Comparison of ENCODE assay signal across 1 cellular context in the genomic region with DNA sequence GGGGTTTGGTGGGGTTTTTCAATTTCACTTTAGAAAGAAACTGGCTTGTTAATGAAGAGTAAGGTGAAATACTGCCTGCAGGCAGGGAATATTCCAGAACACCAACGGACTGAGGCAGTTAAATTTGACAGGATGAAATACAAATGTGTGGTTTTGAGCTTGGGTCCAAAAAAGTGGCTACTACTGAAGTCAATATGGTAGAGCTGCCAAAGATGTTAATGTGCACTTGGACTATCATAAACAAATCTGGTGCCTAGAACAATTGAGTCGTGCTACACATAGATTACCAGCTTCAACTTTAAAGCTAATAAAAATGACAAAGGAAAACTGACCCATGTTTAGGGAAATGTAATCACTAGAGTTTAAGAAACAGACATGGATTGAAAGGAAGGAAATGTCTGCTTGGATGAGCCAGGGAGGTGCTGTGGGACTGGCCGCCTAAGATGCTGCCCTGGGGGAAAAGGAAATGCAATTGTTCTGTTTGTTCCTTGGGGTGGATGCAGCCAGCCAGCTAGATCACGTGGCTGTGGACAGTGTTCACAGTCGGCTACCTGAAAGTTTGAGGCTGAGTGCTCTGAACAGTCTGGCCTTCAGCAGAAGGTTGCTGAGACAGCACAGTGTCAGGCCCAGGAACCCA.
TF ChIP-seq lines count a peak whose summit lies in the region.

No MANE protein-coding gene starts in this region.

TF ChIP-seq in H1, 55 proteins besides CTCF, POLR2A, EP300 and RAD21:
- TF ChIP-seq SIRT6 (IDR thresholded peaks at IDR 0.05; ENCODE audit: low read length) (no peak), BCL11A (IDR thresholded peaks at IDR 0.05; ENCODE audit: low read depth in 2 of 2, low read length in 2 of 2) (no peak), CHD1 (IDR thresholded peaks at IDR 0.05; ENCODE audit: low read depth, low read length) (no peak), POU5F1 (IDR thresholded peaks at IDR 0.05; ENCODE audit: low read depth, low read length) (no peak), ASH2L (IDR thresholded peaks at IDR 0.05; ENCODE audit: low read length) (no peak), MAFK (IDR thresholded peaks at IDR 0.05; ENCODE audit: low read depth, low read length) (no peak), EGR1 (IDR thresholded peaks at IDR 0.05; ENCODE audit: borderline replicate concordance, low read depth, low read length) (no peak), JUND (IDR thresholded peaks at IDR 0.05; ENCODE audit: low read length) (no peak), NANOG (IDR thresholded peaks at IDR 0.05; ENCODE audit: insufficient read depth, low read depth, low read length, poor library complexity, severe bottlenecking) (no peak), SUZ12 (IDR thresholded peaks at IDR 0.05; ENCODE audit: low read length) (no peak)
TF ChIP-seq in H1: peak in this region for 0.
